8 cellular contexts compared by ENCODE assay signal in genomic region chr1:200669314-200670214, GRCh38. TPM values are rescaled to one million over a fixed set of nuclear protein-coding genes. Genes with fewer than 3 reads are reported as not detected.
DNase-seq lines count a peak whose midpoint lies in the region; ATAC-seq and TF ChIP-seq lines count a peak whose summit lies in the region.

Gene DDX59, minus strand, starts transcription at chr1:200669907. Its CDS starts 3,167 bp downstream, at chr1:200666740.

- H3K4me3 ChIP-seq in GM12875 (ENCODE audit: low read depth, low read length) (peak within 1 kb of the TSS; percentile 99), adipocyte (ENCODE audit: low read length) (peak within 1 kb of the TSS; percentile 89)

- peaks cover 21% of the 10 kb centered on the region for H3K36me3 Mint-ChIP-seq in type B pancreatic cell

- peaks cover 26% of the 10 kb centered on the region for H3K4me1 Mint-ChIP-seq in type B pancreatic cell (ENCODE audit: unreplicated experiment)

- TF ChIP-seq CTCF in GM12875 (IDR thresholded peaks at IDR 0.05; ENCODE audit: borderline replicate concordance, insufficient read depth, low read depth, low read length) = no peak
- TF ChIP-seq CTCF in type B pancreatic cell (conservative IDR thresholded peaks at IDR 0.05) = no peak

- H3K27ac Mint-ChIP-seq in type B pancreatic cell = peak within 1 kb of the TSS; percentile 97

- peak within 1 kb of the TSS; percentile 98 for H3K4me3 Mint-ChIP-seq in type B pancreatic cell

- no peaks in the 10 kb centered on the region for H3K27me3 ChIP-seq in adipocyte (replicated peaks; ENCODE audit: control insufficient read depth, insufficient read depth, low read length)

- peaks cover 24% of the 10 kb centered on the region for H3K4me1 ChIP-seq in adipocyte (ENCODE audit: control insufficient read depth, insufficient read depth, low read length)

- no peaks in the 10 kb centered on the region for H3K36me3 ChIP-seq in adipocyte (ENCODE audit: control insufficient read depth, insufficient read depth, low read length, severe bottlenecking)

- H3K27me3 Mint-ChIP-seq in type B pancreatic cell = no peaks in the 10 kb centered on the region

- H3K9me3 ChIP-seq in adipocyte (ENCODE audit: control insufficient read depth, low read length) = no peaks in the 10 kb centered on the region

- no peaks in the 10 kb centered on the region for H3K9me3 Mint-ChIP-seq in type B pancreatic cell

- H3K9ac ChIP-seq in adipocyte (ENCODE audit: low read length) = peak within 1 kb of the TSS; percentile 98

- DNase-seq in NCI-H1436 (lab: John Stamatoyannopoulos, UW) = peak; percentile 96
- peak; percentile 84 for DNase-seq in T follicular helper cell (ENCODE audit: low read depth)
- peak; percentile 99 for DNase-seq in adipocyte (ENCODE audit: low read depth)
- peak; percentile 97 for DNase-seq in cardiac septum (ENCODE audit: low spot score)
- peak; percentile 93 for DNase-seq in pons (ENCODE audit: low spot score)
- DNase-seq in type B pancreatic cell (ENCODE audit: extremely low spot score, unreplicated experiment) = peak; percentile 96

- intact Hi-C loops in cardiac septum (cut with DNase I) = loop anchor here (1.0 to 5.0 kb wide), 3 partner anchors 47 to 133 kb away; partner anchors contain the start of gene KIF14

- peak; percentile 90 for ATAC-seq in HG02798 (IDR thresholded peaks at IDR 0.05; ENCODE audit: poor library complexity, unreplicated experiment)

RNA-seq across cellular contexts. Expression of gene DDX59, which starts in this region (rescaled TPM):
- total RNA-seq in cardiac septum (17.3 TPM), type B pancreatic cell (ENCODE audit: low replicate concordance) (17.1 and 19.0 TPM in 2 replicates)

Comparison
In these comparisons a context has a peak if more than half of its experiments do, and no peak if none do; other contexts are left out.
1. Peak in every context shown above with its lines: DNase-seq, ATAC-seq and H3K4me3 ChIP-seq.